ENCODE assay signal across 16 cellular contexts in genomic region chr2:127768775-127769479, GRCh38. TPM values are rescaled to one million over a fixed set of nuclear protein-coding genes. Genes with fewer than 3 reads are reported as not detected.
DNase-seq lines count a peak whose midpoint lies in the region; ATAC-seq, FAIRE-seq and TF ChIP-seq lines count a peak whose summit lies in the region.
"Had no signal": no experiment of that assay in that cellular context is flagged by ENCODE, and none has a peak within 500 bp of the region (broad histone marks: within the 10 kb centered on the region; RNA-seq: fewer than 3 reads in every experiment).

No MANE protein-coding gene starts in this region.

- intact Hi-C loops in upper lobe of right lung (cut with DNase I): no loop called here

- H3K27me3 ChIP-seq in keratinocyte (ENCODE audit: control insufficient read depth, extremely low read depth, insufficient read depth, low read length) (no peaks in the 10 kb centered on the region), upper lobe of right lung (no peaks in the 10 kb centered on the region), brain microvascular endothelial cell (replicated peaks) (no peaks in the 10 kb centered on the region)
- H3K27me3 ChIP-seq: Peyer's patch, suprapubic skin had no signal

- CTCF ChIA-PET in activated naive CD4-positive, alpha-beta T cell treated with anti-CD3 and anti-CD28 coated beads, Interleukin-2, amount 10 ng/mL, durations not matched to agents 7 days and 5 days (lab: Charles Lee): no interaction called here
- CTCF ChIA-PET in activated CD8-positive, alpha-beta memory T cell treated with anti-CD3 and anti-CD28 coated beads, Interleukin-2, amount 10 ng/mL, durations not matched to agents 7 days and 5 days (lab: Charles Lee): interaction anchor here (1.3 kb wide), 1 partner anchor 8 kb away, joined by 3 read pairs; no protein-coding TSS in a partner anchor

- peaks cover 17% of the 10 kb centered on the region for H3K79me2 ChIP-seq in keratinocyte (ENCODE audit: control insufficient read depth, insufficient read depth, low read length)

- ATAC-seq in upper lobe of right lung (peak; percentile 37), GM19397 (IDR thresholded peaks at IDR 0.05; ENCODE audit: unreplicated experiment) (no peak)
- ATAC-seq in activated CD8-positive, alpha-beta memory T cell treated with anti-CD3 and anti-CD28 coated beads, Interleukin-2, amount 10 ng/mL, durations not matched to agents 7 days and 5 days: no peak

- no peak overlapping the region for H3K4me3 Mint-ChIP-seq in activated naive CD4-positive, alpha-beta T cell treated with anti-CD3 and anti-CD28 coated beads, Interleukin-2, amount 50 U/mL, for 24 hours
- no peak overlapping the region for H3K4me3 Mint-ChIP-seq in activated naive CD4-positive, alpha-beta T cell treated with anti-CD3 and anti-CD28 coated beads, Interleukin-2, amount 10 ng/mL, durations not matched to agents 7 days and 5 days
- no peak overlapping the region for H3K4me3 Mint-ChIP-seq in activated CD8-positive, alpha-beta memory T cell treated with anti-CD3 and anti-CD28 coated beads, Interleukin-2, amount 10 ng/mL, durations not matched to agents 7 days and 5 days

- peaks cover 3 to 18% of the 10 kb centered on the region in 2 experiments for H3K36me3 ChIP-seq in keratinocyte (ENCODE audit: control insufficient read depth in 2 of 2, extremely low read depth in 1 of 2, insufficient read depth in 2 of 2, low read length in 2 of 2)
- peaks cover 64% of the 10 kb centered on the region for H3K36me3 ChIP-seq in upper lobe of right lung
- peaks cover 28% of the 10 kb centered on the region for H3K36me3 ChIP-seq in brain microvascular endothelial cell (replicated peaks)

- peaks cover 15% of the 10 kb centered on the region for H3K4me1 Mint-ChIP-seq in activated naive CD4-positive, alpha-beta T cell treated with anti-CD3 and anti-CD28 coated beads, Interleukin-2, amount 50 U/mL, for 24 hours
- H3K4me1 Mint-ChIP-seq in activated naive CD4-positive, alpha-beta T cell treated with anti-CD3 and anti-CD28 coated beads, Interleukin-2, amount 10 ng/mL, durations not matched to agents 7 days and 5 days: peaks cover 3% of the 10 kb centered on the region
- H3K4me1 Mint-ChIP-seq in activated CD8-positive, alpha-beta memory T cell treated with anti-CD3 and anti-CD28 coated beads, Interleukin-2, amount 10 ng/mL, durations not matched to agents 7 days and 5 days: peaks cover 11% of the 10 kb centered on the region

- H3K27ac Mint-ChIP-seq in activated naive CD4-positive, alpha-beta T cell treated with anti-CD3 and anti-CD28 coated beads, Interleukin-2, amount 50 U/mL, for 24 hours: peak overlapping the region; percentile 82
- H3K27ac Mint-ChIP-seq in activated naive CD4-positive, alpha-beta T cell treated with anti-CD3 and anti-CD28 coated beads, Interleukin-2, amount 10 ng/mL, durations not matched to agents 7 days and 5 days: no peak overlapping the region
- H3K27ac Mint-ChIP-seq in activated CD8-positive, alpha-beta memory T cell treated with anti-CD3 and anti-CD28 coated beads, Interleukin-2, amount 10 ng/mL, durations not matched to agents 7 days and 5 days: no peak overlapping the region

- dilution Hi-C loops in keratinocyte (cut with MboI; ENCODE audit: extremely low pct_ligation_motif_present, low sequenced_read_pairs): no loop called here

- FAIRE-seq in TTC549 (lab: Jason Lieb, UNC) (peak; percentile 81), keratinocyte (lab: Jason Lieb, UNC) (no peak)

- no peaks in the 10 kb centered on the region for H3K9me1 ChIP-seq in keratinocyte (ENCODE audit: control insufficient read depth, extremely low read depth, insufficient read depth, low read length)

- H3K27me3 Mint-ChIP-seq in activated naive CD4-positive, alpha-beta T cell treated with anti-CD3 and anti-CD28 coated beads, Interleukin-2, amount 50 U/mL, for 24 hours: no peaks in the 10 kb centered on the region
- H3K27me3 Mint-ChIP-seq in activated naive CD4-positive, alpha-beta T cell treated with anti-CD3 and anti-CD28 coated beads, Interleukin-2, amount 10 ng/mL, durations not matched to agents 7 days and 5 days: no peaks in the 10 kb centered on the region
- H3K27me3 Mint-ChIP-seq in activated CD8-positive, alpha-beta memory T cell treated with anti-CD3 and anti-CD28 coated beads, Interleukin-2, amount 10 ng/mL, durations not matched to agents 7 days and 5 days: no peaks in the 10 kb centered on the region

- no peak for DNase-seq in activated naive CD4-positive, alpha-beta T cell treated with anti-CD3 and anti-CD28 coated beads, Interleukin-2, amount 10 ng/mL, durations not matched to agents 7 days and 5 days
- DNase-seq in keratinocyte (ENCODE audit: low read depth, low spot score) (no peak), upper lobe of right lung (no peak), brain microvascular endothelial cell (no peak)
- no peak for DNase-seq in activated CD8-positive, alpha-beta memory T cell treated with anti-CD3 and anti-CD28 coated beads, Interleukin-2, amount 10 ng/mL, durations not matched to agents 7 days and 5 days
- DNase-seq: activated CD4-positive, CD25-positive, alpha-beta regulatory T cell; activated CD8-positive, alpha-beta memory T cell treated with anti-CD3 and anti-CD28 coated beads, Interleukin-2, amount 50 U/mL, for 48 hours; activated naive CD4-positive, alpha-beta T cell treated with anti-CD3 and anti-CD28 coated beads, Interleukin-2, amount 50 U/mL, for 16 hours; caudate nucleus; glutamatergic neuron; NCI-H187 treated with DMSO at 0.1 percent for 48 hours; Peyer's patch had no signal

- no peaks in the 10 kb centered on the region for H4K20me1 ChIP-seq in keratinocyte (ENCODE audit: control insufficient read depth, extremely low read depth, insufficient read depth, low read length)

- H3K4me3 ChIP-seq in keratinocyte (ENCODE audit: control insufficient read depth in 2 of 3, extremely low read depth in 1 of 3, insufficient read depth in 2 of 3, low read depth in 1 of 3, low read length in 3 of 3): no peak overlapping the region
- no peak overlapping the region for H3K4me3 ChIP-seq in upper lobe of right lung
- no peak overlapping the region for H3K4me3 ChIP-seq in brain microvascular endothelial cell (ENCODE audit: low read depth, low read length)
- H3K4me3 ChIP-seq: Peyer's patch, suprapubic skin had no signal

- H3K4me2 ChIP-seq in keratinocyte (ENCODE audit: control insufficient read depth, extremely low read depth, insufficient read depth, low read depth, low read length): no peak overlapping the region

- in situ Hi-C loops in brain microvascular endothelial cell (cut with HindIII; ENCODE audit: low pct_ligation_motif_present, low sequenced_read_pairs): no loop called here

- H3K36me3 Mint-ChIP-seq in activated naive CD4-positive, alpha-beta T cell treated with anti-CD3 and anti-CD28 coated beads, Interleukin-2, amount 50 U/mL, for 24 hours: peaks cover 7% of the 10 kb centered on the region
- H3K36me3 Mint-ChIP-seq in activated naive CD4-positive, alpha-beta T cell treated with anti-CD3 and anti-CD28 coated beads, Interleukin-2, amount 10 ng/mL, durations not matched to agents 7 days and 5 days: peaks cover 33% of the 10 kb centered on the region
- H3K36me3 Mint-ChIP-seq in activated CD8-positive, alpha-beta memory T cell treated with anti-CD3 and anti-CD28 coated beads, Interleukin-2, amount 10 ng/mL, durations not matched to agents 7 days and 5 days: peaks cover 39% of the 10 kb centered on the region

- H3K4me1 ChIP-seq in keratinocyte (ENCODE audit: control insufficient read depth, extremely low read depth, insufficient read depth, low read length) (peaks cover 22% of the 10 kb centered on the region), upper lobe of right lung (no peaks in the 10 kb centered on the region)
- H3K4me1 ChIP-seq: Peyer's patch had no signal

- no peak overlapping the region for H3K9ac ChIP-seq in keratinocyte (ENCODE audit: control insufficient read depth, extremely low read depth, insufficient read depth, low read length)

- no peaks in the 10 kb centered on the region for H3K9me3 ChIP-seq in keratinocyte (ENCODE audit: control insufficient read depth, low read depth, low read length)
- H3K9me3 ChIP-seq in upper lobe of right lung: no peaks in the 10 kb centered on the region
- H3K9me3 ChIP-seq: Peyer's patch, suprapubic skin had no signal

- H3K9me3 Mint-ChIP-seq in activated naive CD4-positive, alpha-beta T cell treated with anti-CD3 and anti-CD28 coated beads, Interleukin-2, amount 50 U/mL, for 24 hours: no peaks in the 10 kb centered on the region
- H3K9me3 Mint-ChIP-seq in activated naive CD4-positive, alpha-beta T cell treated with anti-CD3 and anti-CD28 coated beads, Interleukin-2, amount 10 ng/mL, durations not matched to agents 7 days and 5 days: no peaks in the 10 kb centered on the region
- no peaks in the 10 kb centered on the region for H3K9me3 Mint-ChIP-seq in activated CD8-positive, alpha-beta memory T cell treated with anti-CD3 and anti-CD28 coated beads, Interleukin-2, amount 10 ng/mL, durations not matched to agents 7 days and 5 days (ENCODE audit: low read depth)

- H3K27ac ChIP-seq in keratinocyte (ENCODE audit: control insufficient read depth, insufficient read depth, low read length) (peak overlapping the region; percentile 55), upper lobe of right lung (no peak overlapping the region), brain microvascular endothelial cell (no peak overlapping the region)
- H3K27ac ChIP-seq: Peyer's patch, suprapubic skin had no signal

- H2AFZ ChIP-seq in keratinocyte (ENCODE audit: control insufficient read depth, low read length): no peak overlapping the region

- TF ChIP-seq CTCF in keratinocyte (optimal IDR thresholded peaks at IDR 0.05 in 1 of 3, IDR thresholded peaks at IDR 0.05 in 1 of 3, conservative IDR thresholded peaks at IDR 0.05 in 1 of 3; ENCODE audit: extremely low read depth in 1 of 3, insufficient read depth in 2 of 3, low read length in 3 of 3) (no peak), upper lobe of right lung (IDR thresholded peaks at IDR 0.05) (no peak), brain microvascular endothelial cell (IDR thresholded peaks at IDR 0.05; ENCODE audit: low read depth, low read length, missing control alignments) (no peak)

RNA-seq across cellular contexts. Expression of gene WDR33, which starts 42.0 kb away (rescaled TPM):
- polyA plus RNA-seq in keratinocyte: 25.4 to 44.5 TPM (median 26.5 TPM) in 3 replicates
- polyA plus RNA-seq in keratinocyte (2011; ENCODE audit: low read depth): 35.5 TPM
- 12.5 and 26.0 TPM in 2 replicates for polyA plus RNA-seq in keratinocyte (2011; cell fraction: cytosol; rRNA removed)
- 33.1 and 38.9 TPM in 2 replicates for polyA plus RNA-seq in keratinocyte (2011; cell fraction: nucleus; rRNA removed)
- polyA plus RNA-seq in keratinocyte (2012; ENCODE audit: low replicate concordance): 16.6 and 19.4 TPM in 2 replicates
- 21.3 to 73.0 TPM (median 38.2 TPM) in 3 replicates for polyA minus RNA-seq in keratinocyte
- polyA minus RNA-seq in keratinocyte (2011; cell fraction: cytosol; rRNA and poly(A)+ RNA removed): 15.3 TPM
- polyA minus RNA-seq in keratinocyte (2011; cell fraction: nucleus; rRNA and poly(A)+ RNA removed): 33.6 and 90.4 TPM in 2 replicates
- 53.9 TPM for total RNA-seq in upper lobe of right lung
- total RNA-seq in activated CD8-positive, alpha-beta memory T cell treated with anti-CD3 and anti-CD28 coated beads, Interleukin-2, amount 10 ng/mL, durations not matched to agents 7 days and 5 days: 10 to 100 TPM; 66.3 to 72.4 TPM
